Comparison of ENCODE assay signal across 8 cellular contexts in genomic region chr19:17390665-17391370, GRCh38. TPM values are rescaled to one million over a fixed set of nuclear protein-coding genes. Genes with fewer than 3 reads are reported as not detected.
DNase-seq lines count a peak whose midpoint lies in the region; ATAC-seq and TF ChIP-seq lines count a peak whose summit lies in the region.

No MANE protein-coding gene starts in this region.

- peak overlapping the region; percentile 92 for H3K4me2 ChIP-seq in hepatocyte

- peaks cover 12% of the 10 kb centered on the region for H3K4me1 Mint-ChIP-seq in T-helper 17 cell

- H3K27ac Mint-ChIP-seq in T-helper 17 cell, result peak overlapping the region; percentile 32

- H3K27me3 ChIP-seq in hepatocyte, result peaks cover 9% of the 10 kb centered on the region

- H3K9me2 ChIP-seq in hepatocyte (replicated peaks; ENCODE audit: insufficient read depth), result no peaks in the 10 kb centered on the region

- H3K27ac ChIP-seq in hepatocyte, result no peak overlapping the region

- H3K4me3 ChIP-seq in hepatocyte, result peak overlapping the region; percentile 31

- H3K9me3 ChIP-seq in T-helper 17 cell (ENCODE audit: control insufficient read depth, low read length, poor library complexity, severe bottlenecking) (no peaks in the 10 kb centered on the region), hepatocyte (ENCODE audit: low read depth) (no peaks in the 10 kb centered on the region)

- WGBS in hepatocyte (ENCODE audit: low lambda C conversion rate, missing lambda C conversion rate), result 2% methylated on average over 34 of the region's 50 CpGs

- no peaks in the 10 kb centered on the region for H3K79me2 ChIP-seq in hepatocyte

- no peaks in the 10 kb centered on the region for H3K36me3 ChIP-seq in hepatocyte (replicated peaks; ENCODE audit: insufficient read depth, low read depth)

- ATAC-seq in HG02759 (IDR thresholded peaks at IDR 0.05; ENCODE audit: unreplicated experiment) (peak; percentile 94), T-helper 17 cell (peak; percentile 100)

- H3K4me1 ChIP-seq in hepatocyte (ENCODE audit: insufficient read depth), result peaks cover 5% of the 10 kb centered on the region

- no peaks in the 10 kb centered on the region for H3K27me3 Mint-ChIP-seq in T-helper 17 cell

- peak overlapping the region; percentile 68 for H2AFZ ChIP-seq in hepatocyte

- H4K20me1 ChIP-seq in hepatocyte (ENCODE audit: insufficient read depth, poor library complexity, severe bottlenecking), result no peaks in the 10 kb centered on the region

- peak; percentile 41 for DNase-seq in NCI-H1417 treated with DMSO at 0.1 percent for 48 hours (lab: John Stamatoyannopoulos, UW)
- DNase-seq in T-helper 17 cell, result peak; percentile 81 to 85 (median 81)
- DNase-seq in anterior cingulate cortex (lab: John Stamatoyannopoulos, UW), result peak; percentile 9 to 90 (median 78)
- peak; percentile 97 for DNase-seq in hepatocyte (ENCODE audit: low spot score)
- peak; percentile 91 for DNase-seq in retina
- DNase-seq in cortex of kidney (lab: John Stamatoyannopoulos, UW), result no peak

- H3K4me3 Mint-ChIP-seq in T-helper 17 cell, result peak overlapping the region; percentile 97

- TF ChIP-seq CTCF in GM12874 (IDR thresholded peaks at IDR 0.05; ENCODE audit: insufficient read depth, low read depth, low read length), result peak; percentile 81
- TF ChIP-seq CTCF in hepatocyte (IDR thresholded peaks at IDR 0.05; ENCODE audit: poor library complexity), result peak; percentile 70

- H3K36me3 Mint-ChIP-seq in T-helper 17 cell (ENCODE audit: low read depth), result no peaks in the 10 kb centered on the region

RNA-seq across cellular contexts. Expression of gene CCDC194, which starts 3.2 kb away (rescaled TPM):
- under 1 TPM in 1 of 2 donors, not detected in 1; 0.44 TPM for total RNA-seq in T-helper 17 cell
- total RNA-seq in hepatocyte, result not detected in 2 replicates
- polyA plus RNA-seq in hepatocyte, result 0.80 TPM in 1 of 2 replicates, not detected in the other

RNA-seq across cellular contexts. Expression of gene PLVAP, which starts 13.7 kb away (rescaled TPM):
- not detected for total RNA-seq in T-helper 17 cell
- total RNA-seq in hepatocyte, result 1.4 and 1.8 TPM in 2 replicates
- polyA plus RNA-seq in hepatocyte, result 2.5 and 5.3 TPM in 2 replicates

RNA-seq across cellular contexts. Expression of gene BST2, which starts 14.6 kb away (rescaled TPM):
- total RNA-seq in T-helper 17 cell, result 10 to 100 TPM; 36.7 to 38.1 TPM
- 43.2 and 50.1 TPM in 2 replicates for total RNA-seq in hepatocyte
- 129 and 195 TPM in 2 replicates for polyA plus RNA-seq in hepatocyte

RNA-seq across cellular contexts. Expression of gene MVB12A, which starts 29.0 kb away (rescaled TPM):
- total RNA-seq in T-helper 17 cell, result 10 to 100 TPM; 17.9 to 20.3 TPM
- 36.1 and 46.4 TPM in 2 replicates for total RNA-seq in hepatocyte
- 65.2 and 77.1 TPM in 2 replicates for polyA plus RNA-seq in hepatocyte

RNA-seq across cellular contexts. Expression of gene GTPBP3, which starts 53.5 kb away (rescaled TPM):
- total RNA-seq in T-helper 17 cell (10 to 100 TPM; 27.5 to 33.3 TPM), hepatocyte (18.1 and 20.9 TPM in 2 replicates)
- 13.2 and 18.1 TPM in 2 replicates for polyA plus RNA-seq in hepatocyte
